Comparison of ENCODE assay signal across 38 cellular contexts in the genomic region with DNA sequence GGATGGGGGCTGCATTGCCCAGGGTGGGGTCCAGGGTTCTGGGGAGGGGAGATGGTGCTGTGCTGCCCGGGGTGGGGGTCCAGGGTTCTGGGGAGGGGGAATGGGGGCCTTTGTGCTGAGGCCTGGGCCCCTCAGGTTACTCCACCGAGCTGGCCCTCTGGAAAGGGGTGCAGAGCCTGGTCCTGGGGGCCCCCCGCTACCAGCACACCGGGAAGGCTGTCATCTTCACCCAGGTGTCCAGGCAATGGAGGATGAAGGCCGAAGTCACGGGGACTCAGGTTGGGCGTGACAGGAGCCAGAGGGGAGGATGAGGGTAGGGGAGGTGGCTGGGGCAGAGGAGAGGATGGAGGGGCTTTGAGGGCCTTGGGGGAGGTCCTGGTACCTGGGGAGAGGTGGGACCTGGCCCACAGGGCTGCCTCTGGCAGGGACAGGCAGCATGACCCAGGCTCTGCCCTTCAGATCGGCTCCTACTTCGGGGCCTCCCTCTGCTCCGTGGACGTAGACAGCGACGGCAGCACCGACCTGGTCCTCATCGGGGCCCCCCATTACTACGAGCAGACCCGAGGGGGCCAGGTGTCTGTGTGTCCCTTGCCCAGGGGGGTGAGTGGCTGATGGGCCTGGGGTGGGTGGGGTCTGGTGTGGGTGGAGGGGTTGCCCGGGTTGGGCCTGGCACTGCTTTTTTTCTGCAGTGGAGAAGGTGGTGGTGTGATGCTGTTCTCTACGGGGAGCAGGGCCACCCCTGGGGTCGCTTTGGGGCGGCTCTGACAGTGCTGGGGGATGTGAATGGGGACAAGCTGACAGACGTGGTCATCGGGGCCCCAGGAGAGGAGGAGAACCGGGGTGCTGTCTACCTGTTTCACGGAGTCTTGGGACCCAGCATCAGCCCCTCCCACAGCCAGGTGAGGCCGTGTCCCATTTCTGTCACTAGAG. TPM values are rescaled to one million over a fixed set of nuclear protein-coding genes. Genes with fewer than 3 reads are reported as not detected.
"Had no signal": no experiment of that assay in that cellular context is flagged by ENCODE, and none has a peak within 500 bp of the region (broad histone marks: within the 10 kb centered on the region; RNA-seq: fewer than 3 reads in every experiment).

No MANE protein-coding gene starts in this region.

- H3K27ac Mint-ChIP-seq: activated CD4-positive, alpha-beta memory T cell treated with anti-CD3 and anti-CD28 coated beads for 36 hours; activated CD4-positive, alpha-beta T cell treated with anti-CD3 and anti-CD28 coated beads, Interleukin-2, amount 10 ng/mL, durations not matched to agents 24 days and 14 days; activated T-helper 1 cell treated with anti-CD3 and anti-CD28 coated beads, Interleukin-12 subunit alpha, Interleukin-12 subunit beta, Interleukin-2, Interleukin-4 antibody, amounts not matched to agents 30 ng/mL and 10 ng/mL and 1 ng/mL, durations not matched to agents 14 hours and 24 hours and 36 hours; stimulated activated naive B cell treated with anti-CD40 and anti-IgM and Interleukin-4, amounts not matched to agents 10 μg/mL and 1 μg/mL and 100 μg/mL, for 72 hours had no signal

- H3K36me3 Mint-ChIP-seq: activated CD4-positive, alpha-beta memory T cell treated with anti-CD3 and anti-CD28 coated beads for 36 hours; natural killer cell treated with Interleukin-12 subunit alpha and Interleukin-12 subunit beta and Interleukin-15 and Interleukin-18, amount 100 ng/mL, for 72 hours had no signal

- H3K27me3 ChIP-seq: hepatocyte, neutrophil, ovary, testis, transverse colon had no signal

- FAIRE-seq: bronchial epithelial cell, small intestine, TTC549 had no signal

- H3K4me1 ChIP-seq: gastroesophageal sphincter, sigmoid colon, testis, transverse colon had no signal

- DNase-seq: activated CD4-positive, alpha-beta memory T cell treated with anti-CD3 and anti-CD28 coated beads for 36 hours; activated CD4-positive, alpha-beta T cell treated with anti-CD3 and anti-CD28 coated beads, Interleukin-2, amount 10 ng/mL, durations not matched to agents 24 days and 14 days; activated CD8-positive, alpha-beta memory T cell treated with anti-CD3 and anti-CD28 coated beads, Interleukin-2, amount 50 U/mL, for 4 hours; activated gamma-delta T cell treated with Interleukin-2 at 50 U/mL for 16 hours; activated naive CD4-positive, alpha-beta T cell treated with anti-CD3 and anti-CD28 coated beads, Interleukin-2, amount 50 U/mL, for 16 hours; activated T-cell treated with anti-CD3 and anti-CD28 coated beads, Interleukin-2, amount 50 U/mL, for 1 hour; cerebellar nuclear complex; effector memory CD8-positive, alpha-beta T cell; erythroblast; mesendoderm; mucosa of descending colon; ovary; sigmoid colon; small intestine; stimulated activated CD4-positive, alpha-beta T cell treated with anti-CD3 and anti-CD28 coated beads, Interleukin-1b, Interleukin-23, amount 100 ng/mL, for 48 hours; stimulated activated CD4-positive, alpha-beta T cell treated with anti-CD3 and anti-CD28 coated beads, Interleukin-4, amount 100 ng/mL, for 4 hours; stimulated activated CD8-positive, alpha-beta memory T cell treated with anti-CD3 and anti-CD28 coated beads, Interleukin-4, amount 100 ng/mL, for 48 hours; stimulated activated naive B cell treated with anti-CD40 and anti-IgM and Interleukin-4, amounts not matched to agents 10 μg/mL and 1 μg/mL and 100 μg/mL, for 72 hours; T-helper 9 cell; testis; transverse colon had no signal

- ATAC-seq: effector memory CD8-positive, alpha-beta T cell; gastroesophageal sphincter; left lobe of liver; mucosa of descending colon; natural killer cell treated with Interleukin-12 subunit alpha and Interleukin-12 subunit beta and Interleukin-15 and Interleukin-18, amount 100 ng/mL, for 72 hours; stimulated activated naive B cell treated with anti-CD40 and anti-IgM and Interleukin-4, amounts not matched to agents 10 μg/mL and 1 μg/mL and 100 μg/mL, for 72 hours had no signal

- H3K4me3 Mint-ChIP-seq: activated CD4-positive, alpha-beta memory T cell treated with anti-CD3 and anti-CD28 coated beads for 36 hours; activated CD4-positive, alpha-beta T cell treated with anti-CD3 and anti-CD28 coated beads, Interleukin-2, amount 10 ng/mL, durations not matched to agents 24 days and 14 days; activated T-helper 1 cell treated with anti-CD3 and anti-CD28 coated beads, Interleukin-12 subunit alpha, Interleukin-12 subunit beta, Interleukin-2, Interleukin-4 antibody, amounts not matched to agents 30 ng/mL and 10 ng/mL and 1 ng/mL, durations not matched to agents 14 hours and 24 hours and 36 hours; natural killer cell treated with Interleukin-12 subunit alpha and Interleukin-12 subunit beta and Interleukin-15 and Interleukin-18, amount 100 ng/mL, for 72 hours; stimulated activated naive B cell treated with anti-CD40 and anti-IgM and Interleukin-4, amounts not matched to agents 10 μg/mL and 1 μg/mL and 100 μg/mL, for 72 hours had no signal

- H3K9me3 ChIP-seq: gastroesophageal sphincter, mucosa of descending colon, neutrophil, ovary, psoas muscle, sigmoid colon, testis, transverse colon had no signal

- H3K4me3 ChIP-seq: coronary artery, gastroesophageal sphincter, hepatocyte, lung, mucosa of descending colon, ovary, psoas muscle, sigmoid colon, testis, transverse colon had no signal

- H3K36me3 ChIP-seq: gastroesophageal sphincter, ovary, sigmoid colon, transverse colon had no signal

- H3K27me3 Mint-ChIP-seq: activated CD4-positive, alpha-beta memory T cell treated with anti-CD3 and anti-CD28 coated beads for 36 hours; activated CD4-positive, alpha-beta T cell treated with anti-CD3 and anti-CD28 coated beads, Interleukin-2, amount 10 ng/mL, durations not matched to agents 24 days and 14 days; effector memory CD8-positive, alpha-beta T cell; natural killer cell treated with Interleukin-12 subunit alpha and Interleukin-12 subunit beta and Interleukin-15 and Interleukin-18, amount 100 ng/mL, for 72 hours had no signal

- H3K9me3 Mint-ChIP-seq: activated CD4-positive, alpha-beta memory T cell treated with anti-CD3 and anti-CD28 coated beads for 36 hours; activated CD4-positive, alpha-beta T cell treated with anti-CD3 and anti-CD28 coated beads, Interleukin-2, amount 10 ng/mL, durations not matched to agents 24 days and 14 days; activated T-helper 1 cell treated with anti-CD3 and anti-CD28 coated beads, Interleukin-12 subunit alpha, Interleukin-12 subunit beta, Interleukin-2, Interleukin-4 antibody, amounts not matched to agents 30 ng/mL and 10 ng/mL and 1 ng/mL, durations not matched to agents 14 hours and 24 hours and 36 hours; effector memory CD8-positive, alpha-beta T cell; natural killer cell treated with Interleukin-12 subunit alpha and Interleukin-12 subunit beta and Interleukin-15 and Interleukin-18, amount 100 ng/mL, for 72 hours; stimulated activated naive B cell treated with anti-CD40 and anti-IgM and Interleukin-4, amounts not matched to agents 10 μg/mL and 1 μg/mL and 100 μg/mL, for 72 hours had no signal

RNA-seq across cellular contexts. Expression of a gene that starts 7.8 kb away (rescaled TPM):
- total RNA-seq: bronchial epithelial cell, fibroblast of villous mesenchyme had no signal
- polyA plus RNA-seq: fibroblast of lung had no signal

RNA-seq across cellular contexts. Expression of a gene that starts 30.4 kb away (rescaled TPM):
- total RNA-seq: activated CD4-positive, alpha-beta memory T cell treated with anti-CD3 and anti-CD28 coated beads for 36 hours; activated CD4-positive, alpha-beta T cell treated with anti-CD3 and anti-CD28 coated beads, Interleukin-2, amount 10 ng/mL, durations not matched to agents 24 days and 14 days; activated CD8-positive, alpha-beta memory T cell treated with anti-CD3 and anti-CD28 coated beads for 36 hours; activated T-helper 1 cell treated with anti-CD3 and anti-CD28 coated beads, Interleukin-12 subunit alpha, Interleukin-12 subunit beta, Interleukin-2, Interleukin-4 antibody, amounts not matched to agents 30 ng/mL and 10 ng/mL and 1 ng/mL, durations not matched to agents 14 hours and 24 hours and 36 hours; bronchial epithelial cell; fibroblast of lung; fibroblast of villous mesenchyme; hepatocyte; kidney epithelial cell; myocyte; sigmoid colon; T-helper 1 cell treated with Interleukin-12 subunit alpha and Interleukin-12 subunit beta and Interleukin-4 antibody, amounts not matched to agents 30 ng/mL and 1 ng/mL, for 36 hours had no signal
- polyA plus RNA-seq: fibroblast of lung, hepatocyte had no signal
